22 cellular contexts compared by ENCODE assay signal in the genomic region with DNA sequence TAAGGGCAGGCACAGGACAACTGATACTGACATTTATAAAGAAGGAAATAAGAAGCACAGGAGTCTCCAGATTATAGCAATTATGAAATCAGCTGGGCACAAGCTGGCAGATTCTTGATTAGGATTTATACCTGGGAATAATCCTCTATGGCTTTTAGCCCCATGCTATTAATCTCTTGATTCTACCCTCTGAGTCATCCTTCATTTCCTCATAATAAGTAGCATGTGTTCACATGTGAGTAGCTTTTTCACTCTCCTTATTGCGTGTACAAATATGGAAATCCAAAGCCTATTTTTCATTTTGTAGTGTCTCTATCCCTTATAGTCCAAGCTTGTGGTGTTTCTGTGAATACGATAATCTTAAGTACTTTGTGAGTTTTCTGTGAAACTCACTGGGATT.
"Had no signal": no experiment of that assay in that cellular context is flagged by ENCODE, and none has a peak within 500 bp of the region (broad histone marks: within the 10 kb centered on the region; RNA-seq: fewer than 3 reads in every experiment).

No MANE protein-coding gene starts in this region.

- ATAC-seq: gastrocnemius medialis; heart right ventricle; left lobe of liver; naive thymus-derived CD4-positive, alpha-beta T cell; psoas muscle; sciatic nerve; stimulated activated naive B cell treated with anti-CD40 and anti-IgM and Interleukin-4, amounts not matched to agents 10 μg/mL and 1 μg/mL and 100 μg/mL, for 72 hours; stimulated activated naive CD8-positive, alpha-beta T cell treated with anti-CD3 and anti-CD28 coated beads, Interleukin-15, amount 100 ng/mL, for 72 hours; upper lobe of right lung had no signal

- H3K4me3 ChIP-seq: esophagus squamous epithelium, gastrocnemius medialis, heart right ventricle, psoas muscle, testis, tibial nerve, upper lobe of right lung, vagina had no signal

- H3K36me3 ChIP-seq: esophagus squamous epithelium, gastrocnemius medialis, heart right ventricle, neutrophil, tibial nerve, upper lobe of right lung, vagina had no signal

- FAIRE-seq: endometrium, islet of Langerhans had no signal

- H3K27me3 ChIP-seq: esophagus squamous epithelium, gastrocnemius medialis, heart right ventricle, neutrophil, testis, tibial nerve, upper lobe of right lung, vagina had no signal

- DNase-seq: effector memory CD4-positive, alpha-beta T cell; esophagus squamous epithelium; gastrocnemius medialis; heart right ventricle; hypothalamus; mammary epithelial cell; naive thymus-derived CD4-positive, alpha-beta T cell; psoas muscle; retina; stimulated activated CD4-positive, alpha-beta T cell treated with anti-CD3 and anti-CD28 coated beads, Interleukin-2, amount 100 ng/mL, for 24 hours; stimulated activated CD4-positive, alpha-beta T cell treated with anti-CD3 and anti-CD28 coated beads, Interleukin-4, amount 100 ng/mL, for 4 hours; stimulated activated naive B cell treated with anti-CD40 and anti-IgM and Interleukin-4, amounts not matched to agents 10 μg/mL and 1 μg/mL and 100 μg/mL, for 72 hours; stimulated activated naive CD8-positive, alpha-beta T cell treated with anti-CD3 and anti-CD28 coated beads, Interleukin-15, amount 100 ng/mL, for 72 hours; testis; upper lobe of right lung had no signal
